In the genomic region with DNA sequence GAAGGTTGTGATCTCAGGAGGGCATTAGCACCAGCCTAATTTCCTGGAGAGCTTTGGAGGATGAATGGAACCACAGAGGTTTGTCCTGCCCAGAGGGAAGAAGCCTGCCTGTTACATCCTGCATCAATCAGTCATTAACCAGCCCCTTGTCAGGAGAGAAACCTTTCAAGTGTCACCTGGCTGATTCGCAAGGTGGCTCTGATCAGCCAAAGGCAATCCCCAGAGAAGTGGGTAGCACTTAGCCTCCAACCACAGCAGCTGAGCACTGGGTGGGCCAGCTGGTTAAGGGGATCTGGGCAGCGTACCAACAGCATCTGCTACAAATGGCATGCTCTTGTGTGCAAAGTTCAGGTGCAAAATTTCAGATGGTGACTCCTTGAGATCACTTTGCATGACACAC, we compare ENCODE assay signal across 20 cellular contexts. TPM values are rescaled to one million over a fixed set of nuclear protein-coding genes. Genes with fewer than 3 reads are reported as not detected.
DNase-seq lines count a peak whose midpoint lies in the region; ATAC-seq, FAIRE-seq and TF ChIP-seq lines count a peak whose summit lies in the region.
"Had no signal": no experiment of that assay in that cellular context is flagged by ENCODE, and none has a peak within 500 bp of the region (broad histone marks: within the 10 kb centered on the region; RNA-seq: fewer than 3 reads in every experiment).

No MANE protein-coding gene starts in this region.

- POLR2A ChIA-PET in HepG2 (lab: Yijun Ruan, JAX) = no interaction called here

- no peak overlapping the region for H2BK12ac ChIP-seq in trophoblast cell (ENCODE audit: low read length)

- no peak overlapping the region for H4K91ac ChIP-seq in trophoblast cell (ENCODE audit: low read depth, low read length)

- TF ChIP-seq CTCF in gastroesophageal sphincter (IDR thresholded peaks at IDR 0.05) (no peak), HepG2 (CRISPR knock-in tag; IDR thresholded peaks at IDR 0.05) (no peak)

- H4K20me1 ChIP-seq in HepG2 (ENCODE audit: insufficient read depth, low read length) = no peaks in the 10 kb centered on the region

- H2AFZ ChIP-seq in trophoblast cell (ENCODE audit: insufficient read depth, low read length, poor library complexity) = no peak overlapping the region
- no peak overlapping the region for H2AFZ ChIP-seq in HepG2 (ENCODE audit: low read length)

- H3K36me3 ChIP-seq in trophoblast cell (ENCODE audit: control insufficient read depth in 1 of 2, insufficient read depth in 2 of 2, low read length in 2 of 2) (no peaks in the 10 kb centered on the region), gastroesophageal sphincter (peaks cover 0 to 5% of the 10 kb centered on the region in 2 donors), HepG2 (replicated peaks in 1 of 2; ENCODE audit: control insufficient read depth in 1 of 2, insufficient read depth in 2 of 2, low read length in 2 of 2) (no peaks in the 10 kb centered on the region)

- H3K79me1 ChIP-seq in trophoblast cell (ENCODE audit: low read length) = no peaks in the 10 kb centered on the region

- no peak overlapping the region for H4K8ac ChIP-seq in trophoblast cell (ENCODE audit: low read depth, low read length)

- H3K23ac ChIP-seq in trophoblast cell (ENCODE audit: low read length) = no peak overlapping the region

- TF ChIP-seq POLR2A in gastroesophageal sphincter (IDR thresholded peaks at IDR 0.05) (no peak), HepG2 (IDR thresholded peaks at IDR 0.05; ENCODE audit: insufficient read depth in 1 of 2, low read depth in 2 of 2, low read length in 2 of 2) (no peak)

- no peak overlapping the region for H3K4ac ChIP-seq in trophoblast cell (ENCODE audit: low read depth, low read length)

- H3K18ac ChIP-seq in trophoblast cell (ENCODE audit: low read length) = no peak overlapping the region

- H3K4me3 ChIP-seq in trophoblast cell (ENCODE audit: low read depth, low read length) (no peak overlapping the region), gastroesophageal sphincter (no peak overlapping the region), HepG2 (replicated peaks in 1 of 3; ENCODE audit: insufficient read depth in 1 of 3, low read depth in 2 of 3, low read length in 3 of 3) (no peak overlapping the region)
- H3K4me3 ChIP-seq: psoas muscle, testis had no signal

- TF ChIP-seq EP300 in gastroesophageal sphincter (IDR thresholded peaks at IDR 0.05) = no peak
- TF ChIP-seq EP300 in HepG2 (IDR thresholded peaks at IDR 0.05; ENCODE audit: low read depth in 2 of 2, low read length in 2 of 2) = no peak
- TF ChIP-seq EP300 in HepG2 (CRISPR knock-in tag; IDR thresholded peaks at IDR 0.05; ENCODE audit: borderline replicate concordance) = no peak

- no peak overlapping the region for H4K12ac ChIP-seq in trophoblast cell (ENCODE audit: low read depth, low read length)

- no peak for TF ChIP-seq RAD21 in HepG2 (CRISPR knock-in tag; IDR thresholded peaks at IDR 0.05)

- intact Hi-C loops in HepG2 (cut with micrococcal nuclease; ENCODE audit: unreplicated experiment) = no loop called here

- ATAC-seq in gastroesophageal sphincter (no peak), HepG2 (no peak)
- ATAC-seq: PC-3, psoas muscle had no signal

- no peak overlapping the region for H3K14ac ChIP-seq in trophoblast cell (ENCODE audit: low read length)

- no TSS peak for BruUV-seq in HepG2 (replicated peaks; lab: Mats Ljungman, UMichigan)

- no peaks in the 10 kb centered on the region for H3K79me2 ChIP-seq in trophoblast cell (ENCODE audit: control insufficient read depth, insufficient read depth, low read length, poor library complexity)
- H3K79me2 ChIP-seq in HepG2 (ENCODE audit: insufficient read depth, low read length) = no peaks in the 10 kb centered on the region

- in situ Hi-C loops in HepG2 (cut with HindIII; ENCODE audit: extremely low pct_ligation_motif_present, low pct_unique_long_range_greater_than_20kb) = no loop called here

- peak overlapping the region; percentile 27 for H3K9ac ChIP-seq in trophoblast cell (ENCODE audit: low read length)
- no peak overlapping the region for H3K9ac ChIP-seq in HepG2 (ENCODE audit: insufficient read depth, low read depth, low read length)

- FAIRE-seq in HepG2 (lab: Jason Lieb, UNC) = no peak
- FAIRE-seq: colon, endometrium, GM18507 had no signal

- no peaks in the 10 kb centered on the region for H3K27me3 ChIP-seq in trophoblast cell (ENCODE audit: insufficient read depth, low read length)
- no peaks in the 10 kb centered on the region for H3K27me3 ChIP-seq in gastroesophageal sphincter
- H3K27me3 ChIP-seq in HepG2 (ENCODE audit: control insufficient read depth in 1 of 2, insufficient read depth in 2 of 2, low read length in 2 of 2) = no peaks in the 10 kb centered on the region
- H3K27me3 ChIP-seq: testis had no signal

- H3K4me2 ChIP-seq in trophoblast cell (ENCODE audit: low read length) (no peak overlapping the region), HepG2 (ENCODE audit: low read depth, low read length) (no peak overlapping the region)

- H3K9me3 ChIP-seq in trophoblast cell (ENCODE audit: insufficient read depth, low read depth, low read length) (no peaks in the 10 kb centered on the region), gastroesophageal sphincter (no peaks in the 10 kb centered on the region), HepG2 (ENCODE audit: low read length) (no peaks in the 10 kb centered on the region)
- H3K9me3 ChIP-seq: psoas muscle, testis had no signal

- no CpG with 5 or more reads among the region's 2 CpGs for WGBS in trophoblast cell (ENCODE audit: extremely low coverage, insufficient coverage, insufficient read length)
- 29 to 57% methylated on average over 1 of the region's 2 CpGs for WGBS in gastroesophageal sphincter (ENCODE audit: low coverage in 1 of 2), 2 donors
- 42% methylated on average over 2 of the region's 2 CpGs for WGBS in HepG2 (ENCODE audit: low lambda C conversion rate)

- CTCF ChIA-PET in HepG2 (lab: Yijun Ruan, JAX; ENCODE audit: low intra/inter-chr PET ratio, low total read pairs) = no interaction called here

- DNase-seq in DMS53 (lab: John Stamatoyannopoulos, UW) (peak; percentile 54), DMS53 treated with DMSO at 0.1 percent for 48 hours (lab: John Stamatoyannopoulos, UW; ENCODE audit: unreplicated experiment) (no peak), NCI-H2029 (lab: John Stamatoyannopoulos, UW) (peak; percentile 46), NCI-H69 (lab: John Stamatoyannopoulos, UW) (peak; percentile 95), trophoblast cell (no peak), HepG2 (ENCODE audit: low spot score) (no peak)
- no peak for DNase-seq in stimulated activated CD4-positive, alpha-beta T cell treated with anti-CD3 and anti-CD28 coated beads, Interleukin-4, amount 100 ng/mL, for 4 hours
- DNase-seq: 8988T; activated CD4-positive, CD25-positive, alpha-beta regulatory T cell; activated naive CD8-positive, alpha-beta T cell treated with anti-CD3 and anti-CD28 coated beads for 36 hours; midbrain; NCI-H526 treated with DMSO at 0.1 percent for 48 hours; nephron progenitor cell; PC-3; psoas muscle; testis had no signal

- no peak overlapping the region for H2AK5ac ChIP-seq in trophoblast cell (ENCODE audit: low read length)

- H2BK5ac ChIP-seq in trophoblast cell (ENCODE audit: low read depth, low read length, poor library complexity) = no peak overlapping the region

- H3K27ac ChIP-seq in trophoblast cell (ENCODE audit: low read depth, low read length) = no peak overlapping the region
- H3K27ac ChIP-seq in gastroesophageal sphincter = no peak overlapping the region
- H3K27ac ChIP-seq in HepG2 (ENCODE audit: extremely low read length, insufficient read depth, low read length) = no peak overlapping the region
- H3K27ac ChIP-seq: psoas muscle, testis had no signal

- no peak overlapping the region for H2BK120ac ChIP-seq in trophoblast cell (ENCODE audit: insufficient read depth, low read length, poor library complexity)

- H3K4me1 ChIP-seq in trophoblast cell (ENCODE audit: control insufficient read depth in 1 of 2, insufficient read depth in 2 of 2, low read length in 2 of 2) (peaks cover 0 to 2% of the 10 kb centered on the region in 2 experiments), gastroesophageal sphincter (peaks cover 0 to 3% (median 0%) of the 10 kb centered on the region in 3 donors), HepG2 (ENCODE audit: insufficient read depth, low read length) (no peaks in the 10 kb centered on the region)
- H3K4me1 ChIP-seq: psoas muscle, testis had no signal

TF ChIP-seq in HepG2, 621 proteins besides CTCF, POLR2A, EP300 and RAD21 (continues in another document):
- TF ChIP-seq PAX8 (CRISPR knock-in tag; IDR thresholded peaks at IDR 0.05; ENCODE audit: borderline replicate concordance) = no peak
- no peak for TF ChIP-seq HES4 (CRISPR knock-in tag; IDR thresholded peaks at IDR 0.05; ENCODE audit: borderline replicate concordance)
- no peak for TF ChIP-seq ZNF577 (CRISPR knock-in tag; IDR thresholded peaks at IDR 0.05; ENCODE audit: borderline replicate concordance, low read depth)
- no peak for TF ChIP-seq ZNF451 (CRISPR knock-in tag; IDR thresholded peaks at IDR 0.05)
- no peak for TF ChIP-seq RXRA (CRISPR knock-in tag; IDR thresholded peaks at IDR 0.05)
- no peak for TF ChIP-seq ZNF839 (CRISPR knock-in tag; IDR thresholded peaks at IDR 0.05; ENCODE audit: borderline replicate concordance)

RNA-seq across cellular contexts. Expression of a gene that starts 26.9 kb away (rescaled TPM):
- polyA plus RNA-seq in trophoblast cell (2013) = 2.6 and 2.7 TPM in 2 replicates
- total RNA-seq in gastroesophageal sphincter = 1 to 10 TPM in 1 of 4 donors, under 1 TPM in 3; 0.47 to 1.3 (median 0.84) TPM
- 8.6 and 11.8 TPM in 2 replicates for total RNA-seq in HepG2 (2016; rRNA removed; fragmentation: Illumina TruSeq; extraction: Trizol)
- total RNA-seq in HepG2 (2016; cell fraction: cytosol; rRNA removed; fragmentation: Illumina TruSeq; extraction: Trizol; ENCODE audit: low read depth) = 2.0 and 2.4 TPM in 2 replicates
- total RNA-seq in HepG2 (2016; cell fraction: insoluble cytoplasmic fraction; rRNA removed; fragmentation: Illumina TruSeq; extraction: Trizol) = 9.2 and 10.5 TPM in 2 replicates
- total RNA-seq in HepG2 (2016; cell fraction: membrane; rRNA removed; fragmentation: Illumina TruSeq; extraction: Trizol) = 5.8 and 6.0 TPM in 2 replicates
- 6.2 and 6.9 TPM in 2 replicates for total RNA-seq in HepG2 (2016; cell fraction: nucleus; rRNA removed; fragmentation: Illumina TruSeq; extraction: Trizol)
- polyA plus RNA-seq in HepG2 (2011; rRNA removed) = 3.0 and 3.1 TPM in 2 replicates
- polyA plus RNA-seq in HepG2 (2011; cell fraction: cytosol; rRNA removed) = 1.6 and 2.6 TPM in 2 replicates
- 1.8 and 2.0 TPM in 2 replicates for polyA plus RNA-seq in HepG2 (2011; cell fraction: nucleus; rRNA removed)
- polyA plus RNA-seq in HepG2 (2012) = 4.1 and 4.7 TPM in 2 replicates
- 1.0 and 1.3 TPM in 2 replicates for polyA plus RNA-seq in HepG2 (2016; cell fraction: cytosol; fragmentation: Illumina TruSeq; extraction: Trizol; ENCODE audit: low read depth)
- polyA plus RNA-seq in HepG2 (2016; cell fraction: insoluble cytoplasmic fraction; fragmentation: Illumina TruSeq; extraction: Trizol; ENCODE audit: low read depth) = 8.5 and 8.6 TPM in 2 replicates
- 2.5 and 2.8 TPM in 2 replicates for polyA plus RNA-seq in HepG2 (2016; cell fraction: membrane; fragmentation: Illumina TruSeq; extraction: Trizol; ENCODE audit: low read depth)
- polyA plus RNA-seq in HepG2 (2016; cell fraction: nucleus; fragmentation: Illumina TruSeq; extraction: Trizol; ENCODE audit: insufficient read depth, low read depth) = 5.3 and 5.7 TPM in 2 replicates
- 4.2 and 5.4 TPM in 2 replicates for polyA minus RNA-seq in HepG2 (2011; rRNA and poly(A)+ RNA removed; ENCODE audit: low replicate concordance)
- polyA minus RNA-seq in HepG2 (2011; cell fraction: cytosol; rRNA and poly(A)+ RNA removed) = 4.5 and 5.0 TPM in 2 replicates
- 9.0 and 10.7 TPM in 2 replicates for polyA minus RNA-seq in HepG2 (2011; cell fraction: nucleus; rRNA and poly(A)+ RNA removed)

Comparison
In these comparisons a context has a peak if more than half of its experiments do, and no peak if none do; other contexts are left out.
1. DNase-seq: peak in DMS53 (single experiment), NCI-H2029 (single experiment) and NCI-H69 (single experiment); none in DMS53 treated with DMSO at 0.1 percent for 48 hours (single experiment), trophoblast cell (0 of 2), stimulated activated CD4-positive, alpha-beta T cell treated with anti-CD3 and anti-CD28 coated beads, Interleukin-4, amount 100 ng/mL, for 4 hours (0 of 2) and HepG2 (single experiment).